In the genomic region with DNA sequence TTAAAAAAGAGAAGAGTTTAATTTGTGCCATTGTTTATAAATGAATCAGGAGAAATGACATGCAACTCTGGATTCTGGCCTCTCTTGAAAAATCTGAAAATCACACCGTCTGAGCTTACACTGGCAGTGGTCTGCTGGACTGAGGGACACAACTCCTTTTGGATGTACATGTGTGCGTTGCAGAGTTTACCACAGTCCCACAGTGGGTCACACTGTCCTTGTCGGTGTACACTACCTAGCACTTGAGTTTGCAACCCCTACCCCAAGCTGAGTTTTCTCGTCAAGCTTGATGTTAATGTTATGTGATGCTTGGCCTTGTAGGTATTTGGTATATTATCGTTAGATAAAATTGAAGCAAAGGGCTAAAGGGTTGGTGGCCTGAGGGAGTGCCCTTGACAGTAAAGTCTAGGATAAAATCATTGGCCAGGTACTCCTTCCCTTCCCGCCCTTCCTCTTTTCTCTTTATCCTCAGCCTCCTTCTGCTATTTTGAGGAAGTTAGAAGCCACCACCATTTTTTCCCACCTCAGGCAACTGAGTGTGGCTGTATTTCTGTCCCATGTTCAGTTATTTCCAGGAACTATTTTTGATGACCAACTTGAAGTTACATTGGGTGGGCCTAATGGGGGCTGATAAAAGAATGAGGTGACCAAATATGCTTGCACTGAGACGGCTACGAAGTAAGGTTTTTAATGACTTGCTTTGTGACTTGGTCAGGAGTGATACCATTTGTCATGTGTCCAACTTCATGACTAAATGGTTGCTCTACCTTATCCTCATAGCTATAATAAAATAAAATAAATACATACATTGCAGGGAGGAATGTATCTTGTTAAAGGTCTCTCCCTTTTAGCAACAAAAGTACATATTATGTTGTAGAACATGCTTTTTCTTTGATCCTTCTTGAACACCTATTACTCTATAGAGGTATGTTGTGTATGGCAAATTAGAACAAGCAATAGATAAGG, we compare ENCODE assay signal across 12 cellular contexts. TPM values are rescaled to one million over a fixed set of nuclear protein-coding genes. Genes with fewer than 3 reads are reported as not detected.
A peak's percentile ranks its signal among the peaks of the same experiment; 100 is the strongest.
DNase-seq lines count a peak whose midpoint lies in the region; ATAC-seq, FAIRE-seq and TF ChIP-seq lines count a peak whose summit lies in the region.
"Had no signal": no experiment of that assay in that cellular context is flagged by ENCODE, and none has a peak within 500 bp of the region (broad histone marks: within the 10 kb centered on the region; RNA-seq: fewer than 3 reads in every experiment).

No MANE protein-coding gene starts in this region.

- no peaks in the 10 kb centered on the region for H3K27me3 Mint-ChIP-seq in activated T-cell treated with anti-CD3 and anti-CD28 coated beads, Interleukin-2, amount 50 U/mL, for 72 hours (ENCODE audit: low read depth)
- H3K27me3 Mint-ChIP-seq in astrocyte (ENCODE audit: low read depth, unreplicated experiment) = no peaks in the 10 kb centered on the region
- no peaks in the 10 kb centered on the region for H3K27me3 Mint-ChIP-seq in stimulated activated memory B cell treated with anti-CD40 and anti-IgM and Interleukin-4, amounts not matched to agents 10 μg/mL and 1 μg/mL and 100 μg/mL, for 72 hours

- H3K27me3 ChIP-seq in RWPE2 (ENCODE audit: insufficient read depth, poor library complexity, severe bottlenecking) = no peaks in the 10 kb centered on the region
- no peaks in the 10 kb centered on the region for H3K27me3 ChIP-seq in astrocyte (ENCODE audit: insufficient read depth, low read length)
- H3K27me3 ChIP-seq: pancreas had no signal

- H3K4me3 ChIP-seq in RWPE2 (ENCODE audit: severe bottlenecking) (no peak overlapping the region), astrocyte (ENCODE audit: insufficient read depth, low read depth, low read length) (no peak overlapping the region)
- H3K4me3 ChIP-seq: pancreas had no signal

- H3K36me3 ChIP-seq in RWPE2 (ENCODE audit: low read depth) = peaks cover 80% of the 10 kb centered on the region
- H3K36me3 ChIP-seq in astrocyte (ENCODE audit: insufficient read depth, low read length) = no peaks in the 10 kb centered on the region
- H3K36me3 ChIP-seq: pancreas had no signal

- H3K27ac Mint-ChIP-seq in activated T-cell treated with anti-CD3 and anti-CD28 coated beads, Interleukin-2, amount 50 U/mL, for 72 hours = peak overlapping the region; percentile 100
- H3K27ac Mint-ChIP-seq in astrocyte (ENCODE audit: unreplicated experiment) = no peak overlapping the region
- peak overlapping the region; percentile 98 for H3K27ac Mint-ChIP-seq in stimulated activated memory B cell treated with anti-CD40 and anti-IgM and Interleukin-4, amounts not matched to agents 10 μg/mL and 1 μg/mL and 100 μg/mL, for 72 hours

- no peak for FAIRE-seq in astrocyte (lab: Jason Lieb, UNC)
- FAIRE-seq: colon, pancreas had no signal

- H3K4me3 Mint-ChIP-seq in activated T-cell treated with anti-CD3 and anti-CD28 coated beads, Interleukin-2, amount 50 U/mL, for 72 hours = peak overlapping the region in 1 of 2 donors; percentile 56
- no peak overlapping the region for H3K4me3 Mint-ChIP-seq in astrocyte (ENCODE audit: unreplicated experiment)
- H3K4me3 Mint-ChIP-seq in stimulated activated memory B cell treated with anti-CD40 and anti-IgM and Interleukin-4, amounts not matched to agents 10 μg/mL and 1 μg/mL and 100 μg/mL, for 72 hours = no peak overlapping the region

- peaks cover 10 to 16% of the 10 kb centered on the region in 2 donors for H3K36me3 Mint-ChIP-seq in activated T-cell treated with anti-CD3 and anti-CD28 coated beads, Interleukin-2, amount 50 U/mL, for 72 hours (ENCODE audit: insufficient read depth in 2 of 2)
- H3K36me3 Mint-ChIP-seq in astrocyte (ENCODE audit: low read depth, unreplicated experiment) = peaks cover 6% of the 10 kb centered on the region
- H3K36me3 Mint-ChIP-seq in stimulated activated memory B cell treated with anti-CD40 and anti-IgM and Interleukin-4, amounts not matched to agents 10 μg/mL and 1 μg/mL and 100 μg/mL, for 72 hours = peaks cover 38% of the 10 kb centered on the region

- H3K4me1 ChIP-seq in RWPE2 (ENCODE audit: insufficient read depth, poor library complexity, severe bottlenecking) (peaks cover 69% of the 10 kb centered on the region), astrocyte (ENCODE audit: insufficient read depth, low read length) (peaks cover 47% of the 10 kb centered on the region)
- H3K4me1 ChIP-seq: pancreas had no signal

- H3K9me3 ChIP-seq in RWPE2 (ENCODE audit: severe bottlenecking) (no peaks in the 10 kb centered on the region), astrocyte (ENCODE audit: insufficient read depth, low read depth, low read length) (no peaks in the 10 kb centered on the region)
- H3K9me3 ChIP-seq: pancreas had no signal

- no peak for TF ChIP-seq CTCF in RWPE2 (IDR thresholded peaks at IDR 0.05; ENCODE audit: poor library complexity, severe bottlenecking)
- TF ChIP-seq CTCF in astrocyte (IDR thresholded peaks at IDR 0.05; ENCODE audit: insufficient read depth, low read depth, low read length) = no peak

- peaks cover 76% of the 10 kb centered on the region for H3K4me1 Mint-ChIP-seq in activated T-cell treated with anti-CD3 and anti-CD28 coated beads, Interleukin-2, amount 50 U/mL, for 72 hours (ENCODE audit: low read depth)
- H3K4me1 Mint-ChIP-seq in astrocyte (ENCODE audit: low read depth, unreplicated experiment) = peaks cover 54% of the 10 kb centered on the region
- peaks cover 67% of the 10 kb centered on the region for H3K4me1 Mint-ChIP-seq in stimulated activated memory B cell treated with anti-CD40 and anti-IgM and Interleukin-4, amounts not matched to agents 10 μg/mL and 1 μg/mL and 100 μg/mL, for 72 hours

- H4K20me1 ChIP-seq in astrocyte (ENCODE audit: insufficient read depth, low read length) = peaks cover 88% of the 10 kb centered on the region

- H2AFZ ChIP-seq in astrocyte (ENCODE audit: low read depth, low read length) = no peak overlapping the region

- H3K9ac ChIP-seq in astrocyte (ENCODE audit: low read length) = peak overlapping the region; percentile 25

- no peak overlapping the region for H3K4me2 ChIP-seq in astrocyte (ENCODE audit: low read length)

- H3K9me3 Mint-ChIP-seq in activated T-cell treated with anti-CD3 and anti-CD28 coated beads, Interleukin-2, amount 50 U/mL, for 72 hours = no peaks in the 10 kb centered on the region
- no peaks in the 10 kb centered on the region for H3K9me3 Mint-ChIP-seq in astrocyte (ENCODE audit: unreplicated experiment)
- no peaks in the 10 kb centered on the region for H3K9me3 Mint-ChIP-seq in stimulated activated memory B cell treated with anti-CD40 and anti-IgM and Interleukin-4, amounts not matched to agents 10 μg/mL and 1 μg/mL and 100 μg/mL, for 72 hours

- DNase-seq in activated T-cell treated with anti-CD3 and anti-CD28 coated beads, Interleukin-2, amount 50 U/mL, for 72 hours = no peak
- DNase-seq in activated T-cell treated with anti-CD3 and anti-CD28 coated beads for 4 hours = no peak
- peak; percentile 41 for DNase-seq in RWPE2 (ENCODE audit: low spot score)
- no peak for DNase-seq in astrocyte (ENCODE audit: low read depth)
- DNase-seq in A172 (ENCODE audit: low spot score) = no peak
- no peak for DNase-seq in activated CD4-positive, CD25-positive, alpha-beta regulatory T cell treated with anti-CD3 and anti-CD28 coated beads, Interleukin-2, amount 50 U/mL, for 72 hours
- DNase-seq: NCI-H1092, NCI-H345, pancreas had no signal

- peaks cover 100% of the 10 kb centered on the region for H3K79me2 ChIP-seq in astrocyte (ENCODE audit: insufficient read depth, low read length)

- ATAC-seq in activated T-cell treated with anti-CD3 and anti-CD28 coated beads, Interleukin-2, amount 50 U/mL, for 72 hours (replicated peaks in 1 of 2) = no peak
- ATAC-seq in RWPE2 (ENCODE audit: low read depth) (no peak), HG02623 (IDR thresholded peaks at IDR 0.05; ENCODE audit: unreplicated experiment) (no peak)
- ATAC-seq in stimulated activated memory B cell treated with anti-CD40 and anti-IgM and Interleukin-4, amounts not matched to agents 10 μg/mL and 1 μg/mL and 100 μg/mL, for 72 hours = no peak
- ATAC-seq: pancreas had no signal

- H3K27ac ChIP-seq in RWPE2 (ENCODE audit: poor library complexity, severe bottlenecking) (peak overlapping the region; percentile 88), astrocyte (ENCODE audit: low read depth, low read length) (no peak overlapping the region)
- H3K27ac ChIP-seq: pancreas had no signal

RNA-seq across cellular contexts. Expression of gene PTPN1, which starts 11.8 kb away (rescaled TPM):
- total RNA-seq in activated T-cell treated with anti-CD3 and anti-CD28 coated beads, Interleukin-2, amount 50 U/mL, for 72 hours = 100 to 1,000 TPM; 138 TPM
- 60.6 and 64.9 TPM in 2 replicates for total RNA-seq in astrocyte
- 56.9 and 60.6 TPM in 2 replicates for total RNA-seq in A172 (2014; rRNA removed; shearing (Covaris generic))
